In the genomic region with DNA sequence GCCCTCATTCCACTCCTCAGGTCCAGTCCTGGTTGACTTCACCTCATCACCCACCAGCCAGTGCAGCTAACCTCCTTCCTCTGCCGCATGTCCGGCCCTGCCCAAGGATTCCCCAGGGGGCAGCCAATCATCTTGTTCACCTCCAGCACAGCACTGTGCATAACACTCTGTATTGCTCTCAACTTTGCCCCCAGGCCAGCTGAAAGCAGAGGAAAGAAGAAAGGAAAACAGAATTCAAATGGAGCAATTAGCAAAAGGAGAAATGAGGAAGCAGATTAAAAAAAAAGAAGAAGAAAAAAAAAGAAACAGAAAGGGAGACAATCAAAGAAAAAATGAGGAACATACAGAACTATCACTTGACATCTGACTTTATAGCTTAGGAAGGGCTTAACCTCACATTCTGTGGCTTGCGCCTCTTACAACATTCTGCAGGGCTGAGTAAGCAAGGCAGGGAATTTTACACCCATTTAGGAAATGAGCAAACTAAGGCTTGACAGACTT, we compare ENCODE assay signal across 9 cellular contexts. TPM values are rescaled to one million over a fixed set of nuclear protein-coding genes. Genes with fewer than 3 reads are reported as not detected.
DNase-seq lines count a peak whose midpoint lies in the region; ATAC-seq and TF ChIP-seq lines count a peak whose summit lies in the region.
"Had no signal": no experiment of that assay in that cellular context is flagged by ENCODE, and none has a peak within 500 bp of the region (broad histone marks: within the 10 kb centered on the region; RNA-seq: fewer than 3 reads in every experiment).

No MANE protein-coding gene starts in this region.

- no peak overlapping the region for H2BK5ac ChIP-seq in trophoblast cell (ENCODE audit: low read depth, low read length, poor library complexity)

- peak overlapping the region; percentile 59 for H3K27ac Mint-ChIP-seq in activated naive CD8-positive, alpha-beta T cell treated with anti-CD3 and anti-CD28 coated beads, Interleukin-2, amount 10 ng/mL, durations not matched to agents 7 days and 5 days
- no peak overlapping the region for H3K27ac Mint-ChIP-seq in endothelial cell (ENCODE audit: unreplicated experiment)

- H3K4me1 Mint-ChIP-seq in activated naive CD8-positive, alpha-beta T cell treated with anti-CD3 and anti-CD28 coated beads, Interleukin-2, amount 10 ng/mL, durations not matched to agents 7 days and 5 days = peaks cover 13% of the 10 kb centered on the region
- peaks cover 15% of the 10 kb centered on the region for H3K4me1 Mint-ChIP-seq in endothelial cell (ENCODE audit: unreplicated experiment)

- DNase-seq in GM10248 (ENCODE audit: extremely low spot score) (peak; percentile 45), trophoblast cell (peak; percentile 53 to 72), NCI-H2081 (lab: John Stamatoyannopoulos, UW) (no peak), endothelial cell (ENCODE audit: low spot score) (no peak), H7 (no peak)
- no peak for DNase-seq in activated naive CD8-positive, alpha-beta T cell treated with anti-CD3 and anti-CD28 coated beads, Interleukin-2, amount 10 ng/mL, durations not matched to agents 7 days and 5 days
- no peak for DNase-seq in activated T-cell treated with anti-CD3 and anti-CD28 coated beads, Interleukin-2, amount 50 U/mL, for 1 hour
- DNase-seq: activated CD4-positive, CD25-positive, alpha-beta regulatory T cell treated with anti-CD3 and anti-CD28 coated beads, Interleukin-2, amount 50 U/mL, for 72 hours had no signal

- H3K36me3 Mint-ChIP-seq in activated naive CD8-positive, alpha-beta T cell treated with anti-CD3 and anti-CD28 coated beads, Interleukin-2, amount 10 ng/mL, durations not matched to agents 7 days and 5 days = no peaks in the 10 kb centered on the region
- no peaks in the 10 kb centered on the region for H3K36me3 Mint-ChIP-seq in endothelial cell (ENCODE audit: low read depth, unreplicated experiment)

- H3K23ac ChIP-seq in trophoblast cell (ENCODE audit: low read length) = no peak overlapping the region

- no peak overlapping the region for H3K4me2 ChIP-seq in trophoblast cell (ENCODE audit: low read length)

- H4K12ac ChIP-seq in trophoblast cell (ENCODE audit: low read depth, low read length) = no peak overlapping the region

- no peaks in the 10 kb centered on the region for H3K9me3 ChIP-seq in trophoblast cell (ENCODE audit: insufficient read depth, low read depth, low read length)

- no peak overlapping the region for H4K91ac ChIP-seq in trophoblast cell (ENCODE audit: low read depth, low read length)

- no peaks in the 10 kb centered on the region for H3K9me3 Mint-ChIP-seq in activated naive CD8-positive, alpha-beta T cell treated with anti-CD3 and anti-CD28 coated beads, Interleukin-2, amount 10 ng/mL, durations not matched to agents 7 days and 5 days
- no peaks in the 10 kb centered on the region for H3K9me3 Mint-ChIP-seq in endothelial cell (ENCODE audit: unreplicated experiment)

- WGBS in trophoblast cell (ENCODE audit: extremely low coverage, insufficient coverage, insufficient read length) = no CpG with 5 or more reads among the region's 3 CpGs

- H3K14ac ChIP-seq in trophoblast cell (ENCODE audit: low read length) = no peak overlapping the region

- H2BK12ac ChIP-seq in trophoblast cell (ENCODE audit: low read length) = no peak overlapping the region

- no peaks in the 10 kb centered on the region for H3K27me3 ChIP-seq in trophoblast cell (ENCODE audit: insufficient read depth, low read length)
- no peaks in the 10 kb centered on the region for H3K27me3 ChIP-seq in H7 (ENCODE audit: control insufficient read depth, insufficient read depth, low read length)

- no peak overlapping the region for H3K9ac ChIP-seq in trophoblast cell (ENCODE audit: low read length)

- peaks cover 18% of the 10 kb centered on the region for H3K27me3 Mint-ChIP-seq in activated naive CD8-positive, alpha-beta T cell treated with anti-CD3 and anti-CD28 coated beads, Interleukin-2, amount 10 ng/mL, durations not matched to agents 7 days and 5 days
- H3K27me3 Mint-ChIP-seq in endothelial cell (ENCODE audit: unreplicated experiment) = peaks cover 2% of the 10 kb centered on the region

- peaks cover 2% of the 10 kb centered on the region for H3K79me2 ChIP-seq in trophoblast cell (ENCODE audit: control insufficient read depth, insufficient read depth, low read length, poor library complexity)

- no peak overlapping the region for H2AFZ ChIP-seq in trophoblast cell (ENCODE audit: insufficient read depth, low read length, poor library complexity)

- H3K4me3 Mint-ChIP-seq in activated naive CD8-positive, alpha-beta T cell treated with anti-CD3 and anti-CD28 coated beads, Interleukin-2, amount 10 ng/mL, durations not matched to agents 7 days and 5 days = peak overlapping the region; percentile 12
- H3K4me3 Mint-ChIP-seq in endothelial cell (ENCODE audit: unreplicated experiment) = no peak overlapping the region

- no peak overlapping the region for H3K4ac ChIP-seq in trophoblast cell (ENCODE audit: low read depth, low read length)

- H2BK120ac ChIP-seq in trophoblast cell (ENCODE audit: insufficient read depth, low read length, poor library complexity) = no peak overlapping the region

- no peak overlapping the region for H3K18ac ChIP-seq in trophoblast cell (ENCODE audit: low read length)

- ATAC-seq in HG03378 (IDR thresholded peaks at IDR 0.05; ENCODE audit: unreplicated experiment) = peak; percentile 65
- ATAC-seq in activated naive CD8-positive, alpha-beta T cell treated with anti-CD3 and anti-CD28 coated beads, Interleukin-2, amount 10 ng/mL, durations not matched to agents 7 days and 5 days (ENCODE audit: low read depth) = no peak

- no peak overlapping the region for H2AK5ac ChIP-seq in trophoblast cell (ENCODE audit: low read length)

- POLR2A ChIA-PET in GM10248 (lab: Yijun Ruan, JAX) = no interaction called here
- POLR2A ChIA-PET in activated naive CD8-positive, alpha-beta T cell treated with anti-CD3 and anti-CD28 coated beads, Interleukin-2, amount 10 ng/mL, durations not matched to agents 7 days and 5 days (lab: Charles Lee) = no interaction called here

- H3K4me3 ChIP-seq in trophoblast cell (ENCODE audit: low read depth, low read length) (no peak overlapping the region), H7 (ENCODE audit: insufficient read depth, low read depth, low read length) (no peak overlapping the region)

- H3K4me1 ChIP-seq in trophoblast cell (ENCODE audit: control insufficient read depth in 1 of 2, insufficient read depth in 2 of 2, low read length in 2 of 2) = peaks cover 18 to 27% of the 10 kb centered on the region in 2 experiments

- peak overlapping the region; percentile 18 for H3K27ac ChIP-seq in trophoblast cell (ENCODE audit: low read depth, low read length)

- CTCF ChIA-PET in GM10248 (lab: Yijun Ruan, JAX) = interaction anchor here (0.8 to 2.2 kb wide), 2 partner anchors 11 to 20 kb away, joined by 3 to 8 read pairs; no protein-coding TSS in a partner anchor

- no peaks in the 10 kb centered on the region for H3K36me3 ChIP-seq in trophoblast cell (ENCODE audit: control insufficient read depth in 1 of 2, insufficient read depth in 2 of 2, low read length in 2 of 2)
- H3K36me3 ChIP-seq in H7 (replicated peaks; ENCODE audit: control insufficient read depth, insufficient read depth, low read length) = no peaks in the 10 kb centered on the region

- TF ChIP-seq CTCF in GM10248 (IDR thresholded peaks at IDR 0.05; ENCODE audit: control extremely low read depth, extremely low read depth, low read depth, missing control alignments) = no peak
- no peak for TF ChIP-seq CTCF in endothelial cell (IDR thresholded peaks at IDR 0.05; ENCODE audit: unreplicated experiment)

- H4K8ac ChIP-seq in trophoblast cell (ENCODE audit: low read depth, low read length) = no peak overlapping the region

- H3K79me1 ChIP-seq in trophoblast cell (ENCODE audit: low read length) = peaks cover 6% of the 10 kb centered on the region

RNA-seq across cellular contexts. Expression of a gene that starts 26.1 kb away (rescaled TPM):
- 1 to 10 TPM; 2.7 to 2.8 TPM for total RNA-seq in activated naive CD8-positive, alpha-beta T cell treated with anti-CD3 and anti-CD28 coated beads, Interleukin-2, amount 10 ng/mL, durations not matched to agents 7 days and 5 days
- 18.4 and 20.0 TPM in 2 replicates for polyA plus RNA-seq in trophoblast cell (2013)
- total RNA-seq in endothelial cell (ENCODE audit: unreplicated experiment) = 7.0 TPM
- 4.2 and 6.8 TPM in 2 replicates for total RNA-seq in H7 (2014; rRNA removed; shearing (Covaris generic))

Comparison
In these comparisons a context has a peak if more than half of its experiments do, and no peak if none do; other contexts are left out.
1. DNase-seq: peak in GM10248 (single experiment) and trophoblast cell (2 of 2); none in activated naive CD8-positive, alpha-beta T cell treated with anti-CD3 and anti-CD28 coated beads, Interleukin-2, amount 10 ng/mL, durations not matched to agents 7 days and 5 days (single experiment), NCI-H2081 (0 of 2), endothelial cell (single experiment), H7 (single experiment) and activated T-cell treated with anti-CD3 and anti-CD28 coated beads, Interleukin-2, amount 50 U/mL, for 1 hour (single experiment).